27 cellular contexts compared by ENCODE assay signal in the genomic region with DNA sequence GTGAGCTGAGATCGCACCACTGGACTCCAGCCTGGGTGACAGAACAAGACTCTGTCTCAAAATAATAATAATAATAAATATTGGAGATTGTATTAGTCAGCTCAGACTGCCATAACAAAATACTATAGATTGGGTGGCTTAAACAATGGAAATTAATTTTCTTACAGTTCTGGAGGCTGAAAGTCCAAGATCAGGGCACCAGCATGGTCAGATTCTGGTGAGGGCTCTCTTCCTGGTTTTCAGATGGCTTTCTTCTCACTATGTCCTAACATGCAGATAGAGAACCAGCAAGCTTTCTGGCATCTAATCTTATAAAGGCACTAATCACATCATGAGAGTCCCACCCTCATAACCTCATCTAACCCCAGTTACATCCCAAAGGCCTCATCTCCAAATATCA.
"Had no signal": no experiment of that assay in that cellular context is flagged by ENCODE, and none has a peak within 500 bp of the region (broad histone marks: within the 10 kb centered on the region; RNA-seq: fewer than 3 reads in every experiment).

No MANE protein-coding gene starts in this region.

- H3K27ac ChIP-seq: stomach, suprapubic skin, testis, thoracic aorta, thyroid gland, tibial artery, tibial nerve, transverse colon, upper lobe of left lung, upper lobe of right lung, uterus, vagina had no signal

- H3K36me3 ChIP-seq: stomach, suprapubic skin, thoracic aorta, thyroid gland, tibial nerve, transverse colon, upper lobe of left lung, upper lobe of right lung, uterus, vagina had no signal

- H3K4me3 Mint-ChIP-seq: stimulated activated effector memory CD8-positive, alpha-beta T cell treated with anti-CD3 and anti-CD28 coated beads, Interleukin-12 subunit alpha, Interleukin-12 subunit beta, amount 100 ng/mL, for 72 hours; stimulated activated memory B cell treated with anti-CD40 and anti-IgM and Interleukin-4, amounts not matched to agents 10 μg/mL and 1 μg/mL and 100 μg/mL, for 72 hours; stimulated activated naive B cell treated with anti-CD40 and anti-IgM and Interleukin-4, amounts not matched to agents 10 μg/mL and 1 μg/mL and 100 μg/mL, for 72 hours; stimulated activated naive CD8-positive, alpha-beta T cell treated with anti-CD3 and anti-CD28 coated beads, Interleukin-15, amount 100 ng/mL, for 72 hours; stimulated activated naive CD8-positive, alpha-beta T cell treated with anti-CD3 and anti-CD28 coated beads, Interleukin-15, Interleukin-2, amounts not matched to agents 100 ng/mL and 50 ng/mL, for 24 hours; type B pancreatic cell had no signal

- ATAC-seq: stimulated activated effector memory CD8-positive, alpha-beta T cell treated with anti-CD3 and anti-CD28 coated beads, Interleukin-12 subunit alpha, Interleukin-12 subunit beta, amount 100 ng/mL, for 72 hours; stimulated activated memory B cell treated with anti-CD40 and anti-IgM and Interleukin-4, amounts not matched to agents 10 μg/mL and 1 μg/mL and 100 μg/mL, for 72 hours; stimulated activated naive B cell treated with anti-CD40 and anti-IgM and Interleukin-4, amounts not matched to agents 10 μg/mL and 1 μg/mL and 100 μg/mL, for 72 hours; stimulated activated naive CD8-positive, alpha-beta T cell treated with anti-CD3 and anti-CD28 coated beads, Interleukin-15, amount 100 ng/mL, for 72 hours; stimulated activated naive CD8-positive, alpha-beta T cell treated with anti-CD3 and anti-CD28 coated beads, Interleukin-15, Interleukin-2, amounts not matched to agents 100 U/mL and 50 U/mL, for 24 hours; upper lobe of right lung had no signal

- H3K9me3 ChIP-seq: stomach, suprapubic skin, testis, thoracic aorta, thyroid gland, tibial artery, tibial nerve, transverse colon, upper lobe of left lung, upper lobe of right lung, uterus, vagina had no signal

- H3K27me3 ChIP-seq: stomach, suprapubic skin, testis, thyroid gland, tibial artery, tibial nerve, transverse colon, upper lobe of left lung, upper lobe of right lung, uterus, vagina had no signal

- H3K4me3 ChIP-seq: stomach, suprapubic skin, testis, thoracic aorta, thyroid gland, tibial artery, tibial nerve, transverse colon, upper lobe of left lung, upper lobe of right lung, uterus, vagina had no signal

- H3K4me1 Mint-ChIP-seq: stimulated activated effector memory CD8-positive, alpha-beta T cell treated with anti-CD3 and anti-CD28 coated beads, Interleukin-12 subunit alpha, Interleukin-12 subunit beta, amount 100 ng/mL, for 72 hours; stimulated activated memory B cell treated with anti-CD40 and anti-IgM and Interleukin-4, amounts not matched to agents 10 μg/mL and 1 μg/mL and 100 μg/mL, for 72 hours; stimulated activated naive B cell treated with anti-CD40 and anti-IgM and Interleukin-4, amounts not matched to agents 10 μg/mL and 1 μg/mL and 100 μg/mL, for 72 hours; stimulated activated naive CD8-positive, alpha-beta T cell treated with anti-CD3 and anti-CD28 coated beads, Interleukin-15, amount 100 ng/mL, for 72 hours had no signal

- H3K27ac Mint-ChIP-seq: stimulated activated effector memory CD8-positive, alpha-beta T cell treated with anti-CD3 and anti-CD28 coated beads, Interleukin-12 subunit alpha, Interleukin-12 subunit beta, amount 100 ng/mL, for 72 hours; stimulated activated memory B cell treated with anti-CD40 and anti-IgM and Interleukin-4, amounts not matched to agents 10 μg/mL and 1 μg/mL and 100 μg/mL, for 72 hours; stimulated activated naive B cell treated with anti-CD40 and anti-IgM and Interleukin-4, amounts not matched to agents 10 μg/mL and 1 μg/mL and 100 μg/mL, for 72 hours; stimulated activated naive CD8-positive, alpha-beta T cell treated with anti-CD3 and anti-CD28 coated beads, Interleukin-15, amount 100 ng/mL, for 72 hours; stimulated activated naive CD8-positive, alpha-beta T cell treated with anti-CD3 and anti-CD28 coated beads, Interleukin-15, Interleukin-2, amounts not matched to agents 100 ng/mL and 50 ng/mL, for 24 hours; type B pancreatic cell had no signal

- H3K36me3 Mint-ChIP-seq: stimulated activated effector memory CD8-positive, alpha-beta T cell treated with anti-CD3 and anti-CD28 coated beads, Interleukin-12 subunit alpha, Interleukin-12 subunit beta, amount 100 ng/mL, for 72 hours; stimulated activated memory B cell treated with anti-CD40 and anti-IgM and Interleukin-4, amounts not matched to agents 10 μg/mL and 1 μg/mL and 100 μg/mL, for 72 hours; stimulated activated naive B cell treated with anti-CD40 and anti-IgM and Interleukin-4, amounts not matched to agents 10 μg/mL and 1 μg/mL and 100 μg/mL, for 72 hours; type B pancreatic cell had no signal

- H3K9me3 Mint-ChIP-seq: stimulated activated effector memory CD8-positive, alpha-beta T cell treated with anti-CD3 and anti-CD28 coated beads, Interleukin-12 subunit alpha, Interleukin-12 subunit beta, amount 100 ng/mL, for 72 hours; stimulated activated memory B cell treated with anti-CD40 and anti-IgM and Interleukin-4, amounts not matched to agents 10 μg/mL and 1 μg/mL and 100 μg/mL, for 72 hours; stimulated activated naive B cell treated with anti-CD40 and anti-IgM and Interleukin-4, amounts not matched to agents 10 μg/mL and 1 μg/mL and 100 μg/mL, for 72 hours; stimulated activated naive CD8-positive, alpha-beta T cell treated with anti-CD3 and anti-CD28 coated beads, Interleukin-15, amount 100 ng/mL, for 72 hours; stimulated activated naive CD8-positive, alpha-beta T cell treated with anti-CD3 and anti-CD28 coated beads, Interleukin-15, Interleukin-2, amounts not matched to agents 100 ng/mL and 50 ng/mL, for 24 hours; type B pancreatic cell had no signal

- DNase-seq: stimulated activated CD4-positive, alpha-beta T cell treated with anti-CD3 and anti-CD28 coated beads, Interleukin-2, amount 100 ng/mL, for 48 hours; stimulated activated CD4-positive, alpha-beta T cell treated with anti-CD3 and anti-CD28 coated beads, Interleukin-4, amount 100 ng/mL, for 1 hour; stimulated activated CD4-positive, alpha-beta T cell treated with anti-CD3 and anti-CD28 coated beads, Interleukin-4, amount 100 ng/mL, for 24 hours; stimulated activated CD4-positive, alpha-beta T cell treated with anti-CD3 and anti-CD28 coated beads, Interleukin-4, amount 100 ng/mL, for 4 hours; stimulated activated CD8-positive, alpha-beta memory T cell treated with anti-CD3 and anti-CD28 coated beads, Interleukin-4, amount 100 ng/mL, for 48 hours; stimulated activated naive B cell treated with anti-CD40 and anti-IgM and Interleukin-4, amounts not matched to agents 10 μg/mL and 1 μg/mL and 100 μg/mL, for 72 hours; stimulated activated naive CD4-positive, alpha-beta T cell; stimulated activated naive CD4-positive, alpha-beta T cell treated with Interleukin-2 at 50 U/mL for 16 hours; stimulated activated naive CD8-positive, alpha-beta T cell treated with anti-CD3 and anti-CD28 coated beads, Interleukin-15, amount 100 ng/mL, for 72 hours; stimulated activated naive CD8-positive, alpha-beta T cell treated with anti-CD3 and anti-CD28 coated beads, Interleukin-15, Interleukin-2, amounts not matched to agents 100 U/mL and 50 U/mL, for 24 hours; stomach; substantia nigra; testis; thyroid gland; tibial artery; transverse colon; upper lobe of left lung; upper lobe of right lung; uterus had no signal

- H3K4me1 ChIP-seq: stomach, suprapubic skin, testis, thyroid gland, tibial artery, tibial nerve, transverse colon, upper lobe of left lung, upper lobe of right lung, uterus, vagina had no signal
